In the genomic region with DNA sequence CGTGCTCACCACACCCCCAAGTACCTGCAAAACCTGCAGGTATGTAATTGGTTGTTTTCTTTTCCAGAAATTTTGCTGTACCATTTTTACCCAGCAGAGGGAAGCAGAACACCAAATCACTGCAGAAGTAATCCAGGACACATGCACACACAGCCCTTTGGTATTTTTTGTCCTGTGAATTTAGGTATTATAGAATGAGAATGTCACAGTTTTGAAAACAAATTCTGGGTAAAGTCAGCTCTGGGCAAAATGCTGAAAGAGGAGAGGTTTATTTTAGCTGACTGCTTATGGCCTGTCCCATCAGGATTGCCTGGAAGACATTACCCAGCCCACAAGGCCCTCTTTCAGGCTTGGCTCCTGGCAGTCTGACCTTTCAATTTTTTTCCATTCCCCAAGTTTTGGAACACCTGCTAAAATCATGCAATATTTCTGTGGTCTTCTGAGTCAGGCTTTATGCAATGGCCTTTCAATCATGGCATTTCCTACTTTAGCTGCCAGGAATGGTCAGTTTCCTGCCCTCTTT, we compare ENCODE assay signal across 8 cellular contexts. TPM values are rescaled to one million over a fixed set of nuclear protein-coding genes. Genes with fewer than 3 reads are reported as not detected.
DNase-seq lines count a peak whose midpoint lies in the region; ATAC-seq and TF ChIP-seq lines count a peak whose summit lies in the region.

No MANE protein-coding gene starts in this region.

- H3K36me3 Mint-ChIP-seq in natural killer cell (no peaks in the 10 kb centered on the region), mesothelial cell of epicardium (no peaks in the 10 kb centered on the region)
- H3K36me3 Mint-ChIP-seq in natural killer cell treated with Interleukin-12 subunit alpha and Interleukin-12 subunit beta and Interleukin-15 and Interleukin-18, amount 100 ng/mL, for 72 hours, result no peaks in the 10 kb centered on the region
- no peaks in the 10 kb centered on the region for H3K36me3 Mint-ChIP-seq in effector memory CD8-positive, alpha-beta T cell (ENCODE audit: insufficient read depth)

- H3K4me1 Mint-ChIP-seq in natural killer cell, result no peaks in the 10 kb centered on the region
- H3K4me1 Mint-ChIP-seq in natural killer cell treated with Interleukin-12 subunit alpha and Interleukin-12 subunit beta and Interleukin-15 and Interleukin-18, amount 100 ng/mL, for 72 hours (ENCODE audit: low read depth in 2 of 2), result peaks cover 15% of the 10 kb centered on the region in 2 donors
- H3K4me1 Mint-ChIP-seq in effector memory CD8-positive, alpha-beta T cell (ENCODE audit: low read depth in 2 of 2), result peaks cover 6 to 13% of the 10 kb centered on the region in 2 donors
- peaks cover 15% of the 10 kb centered on the region for H3K4me1 Mint-ChIP-seq in mesothelial cell of epicardium

- peaks cover 3 to 7% of the 10 kb centered on the region in 2 donors for H3K27me3 Mint-ChIP-seq in natural killer cell (ENCODE audit: low read depth in 2 of 2)
- peaks cover 5 to 6% of the 10 kb centered on the region in 2 donors for H3K27me3 Mint-ChIP-seq in natural killer cell treated with Interleukin-12 subunit alpha and Interleukin-12 subunit beta and Interleukin-15 and Interleukin-18, amount 100 ng/mL, for 72 hours
- H3K27me3 Mint-ChIP-seq in effector memory CD8-positive, alpha-beta T cell, result no peaks in the 10 kb centered on the region
- no peaks in the 10 kb centered on the region for H3K27me3 Mint-ChIP-seq in mesothelial cell of epicardium (ENCODE audit: low read depth)

- H3K27ac Mint-ChIP-seq in natural killer cell, result no peak overlapping the region
- H3K27ac Mint-ChIP-seq in natural killer cell treated with Interleukin-12 subunit alpha and Interleukin-12 subunit beta and Interleukin-15 and Interleukin-18, amount 100 ng/mL, for 72 hours, result no peak overlapping the region
- H3K27ac Mint-ChIP-seq in effector memory CD8-positive, alpha-beta T cell, result no peak overlapping the region
- no peak overlapping the region for H3K27ac Mint-ChIP-seq in mesothelial cell of epicardium

- TF ChIP-seq CTCF in natural killer cell (IDR thresholded peaks at IDR 0.05), result peak; percentile 75
- TF ChIP-seq CTCF in mesothelial cell of epicardium (IDR thresholded peaks at IDR 0.05; ENCODE audit: unreplicated experiment), result peak; percentile 85

- ATAC-seq in natural killer cell (no peak), HG03457 (IDR thresholded peaks at IDR 0.05; ENCODE audit: unreplicated experiment) (no peak), GM19351 (IDR thresholded peaks at IDR 0.05; ENCODE audit: unreplicated experiment) (no peak)
- no peak for ATAC-seq in natural killer cell treated with Interleukin-12 subunit alpha and Interleukin-12 subunit beta and Interleukin-15 and Interleukin-18, amount 100 ng/mL, for 72 hours
- no peak for ATAC-seq in effector memory CD8-positive, alpha-beta T cell (replicated peaks)

- intact Hi-C loops in natural killer cell (cut with micrococcal nuclease), result loop anchor here (1.0 to 2.0 kb wide), 2 partner anchors 182 to 247 kb away; no protein-coding TSS in a partner anchor

- H3K4me3 Mint-ChIP-seq in natural killer cell (no peak overlapping the region), mesothelial cell of epicardium (no peak overlapping the region)
- no peak overlapping the region for H3K4me3 Mint-ChIP-seq in natural killer cell treated with Interleukin-12 subunit alpha and Interleukin-12 subunit beta and Interleukin-15 and Interleukin-18, amount 100 ng/mL, for 72 hours
- no peak overlapping the region for H3K4me3 Mint-ChIP-seq in effector memory CD8-positive, alpha-beta T cell

- no peak for DNase-seq in natural killer cell
- no peak for DNase-seq in natural killer cell treated with Interleukin-12 subunit alpha and Interleukin-12 subunit beta and Interleukin-15 and Interleukin-18, amount 100 ng/mL, for 72 hours (ENCODE audit: low spot score)
- peak; percentile 48 for DNase-seq in LoVo (ENCODE audit: low spot score)
- peak; percentile 55 for DNase-seq in RKO (ENCODE audit: low spot score)
- DNase-seq in effector memory CD8-positive, alpha-beta T cell, result peak; percentile 53 to 62 (median 58)
- no peak for DNase-seq in mesothelial cell of epicardium (ENCODE audit: low spot score in 2 of 2, unreplicated experiment in 2 of 2)

- H3K9me3 Mint-ChIP-seq in natural killer cell (no peaks in the 10 kb centered on the region), mesothelial cell of epicardium (no peaks in the 10 kb centered on the region)
- no peaks in the 10 kb centered on the region for H3K9me3 Mint-ChIP-seq in natural killer cell treated with Interleukin-12 subunit alpha and Interleukin-12 subunit beta and Interleukin-15 and Interleukin-18, amount 100 ng/mL, for 72 hours
- no peaks in the 10 kb centered on the region for H3K9me3 Mint-ChIP-seq in effector memory CD8-positive, alpha-beta T cell

RNA-seq across cellular contexts. Expression of a gene that starts 3.5 kb away (rescaled TPM):
- total RNA-seq in natural killer cell, result 10 to 100 TPM; 10.7 to 20.9 (median 13.7) TPM
- total RNA-seq in natural killer cell treated with Interleukin-12 subunit alpha and Interleukin-12 subunit beta and Interleukin-15 and Interleukin-18, amount 100 ng/mL, for 72 hours, result 1 to 10 TPM; 4.0 to 5.5 TPM
- 33.0 to 36.1 TPM (median 34.4 TPM) in 3 replicates for total RNA-seq in mesothelial cell of epicardium

RNA-seq across cellular contexts. Expression of a gene that starts 54.7 kb away (rescaled TPM):
- 1 to 10 TPM; 2.4 to 5.0 (median 4.6) TPM for total RNA-seq in natural killer cell
- total RNA-seq in natural killer cell treated with Interleukin-12 subunit alpha and Interleukin-12 subunit beta and Interleukin-15 and Interleukin-18, amount 100 ng/mL, for 72 hours, result 1 to 10 TPM; 4.1 to 4.4 TPM
- 9.5 to 9.7 TPM (median 9.5 TPM) in 3 replicates for total RNA-seq in mesothelial cell of epicardium

Comparison
In these comparisons a context has a peak if more than half of its experiments do, and no peak if none do; other contexts are left out.
1. DNase-seq: peak in LoVo (single experiment), RKO (single experiment) and effector memory CD8-positive, alpha-beta T cell (3 of 3); none in natural killer cell (single experiment), natural killer cell treated with Interleukin-12 subunit alpha and Interleukin-12 subunit beta and Interleukin-15 and Interleukin-18, amount 100 ng/mL, for 72 hours (single experiment) and mesothelial cell of epicardium (0 of 2).